11 cellular contexts compared by ENCODE assay signal in genomic region chr6:31945154-31945506, GRCh38. TPM values are rescaled to one million over a fixed set of nuclear protein-coding genes. Genes with fewer than 3 reads are reported as not detected.
DNase-seq lines count a peak whose midpoint lies in the region; ATAC-seq, FAIRE-seq and TF ChIP-seq lines count a peak whose summit lies in the region.
"Had no signal": no experiment of that assay in that cellular context is flagged by ENCODE, and none has a peak within 500 bp of the region (broad histone marks: within the 10 kb centered on the region; RNA-seq: fewer than 3 reads in every experiment).

No MANE protein-coding gene starts in this region.

- no peak for TF ChIP-seq EP300 in A549 (IDR thresholded peaks at IDR 0.05)
- TF ChIP-seq EP300 in gastroesophageal sphincter (IDR thresholded peaks at IDR 0.05) = no peak

- WGBS in A549 (ENCODE audit: missing lambda C conversion rate) = 73% methylated on average over 9 of the region's 9 CpGs
- 38 to 59% (median 57%) methylated on average over 9 of the region's 9 CpGs for WGBS in adrenal gland, 4 donors
- 22 to 48% methylated on average over 3 to 8 of the region's 9 CpGs for WGBS in gastroesophageal sphincter (ENCODE audit: low coverage in 1 of 2), 2 donors
- 67 to 74% (median 73%) methylated on average over 9 of the region's 9 CpGs for WGBS in psoas muscle, 3 donors

- DNase-seq in A549 (ENCODE audit: low read depth in 1 of 2, low spot score in 1 of 2) (no peak), adrenal gland (no peak), psoas muscle (no peak), dermis blood vessel endothelial cell (no peak), NCI-H2081 (lab: John Stamatoyannopoulos, UW) (no peak)
- DNase-seq in stimulated activated CD4-positive, alpha-beta T cell treated with anti-CD3 and anti-CD28 coated beads, Interleukin-4, amount 100 ng/mL, for 1 hour = no peak
- DNase-seq: activated naive CD8-positive, alpha-beta T cell treated with anti-CD3 and anti-CD28 coated beads, Interleukin-2, amount 10 ng/mL, durations not matched to agents 7 days and 5 days; stimulated activated naive CD4-positive, alpha-beta T cell had no signal

- ATAC-seq in A549 (no peak), gastroesophageal sphincter (no peak), psoas muscle (no peak), HG03342 (IDR thresholded peaks at IDR 0.05; ENCODE audit: unreplicated experiment) (no peak)

- intact Hi-C loops in adrenal gland (cut with DNase I) = no loop called here
- intact Hi-C loops in psoas muscle (cut with DNase I) = no loop called here

- POLR2A ChIA-PET in A549 (lab: Yijun Ruan, JAX) = interaction anchor here (1.0 to 1.6 kb wide), 2 partner anchors 43 to 47 kb away, joined by 5 to 14 read pairs; partner anchors contain the start of gene EHMT2

- H3K36me3 ChIP-seq in adrenal gland (replicated peaks in 1 of 2) (no peaks in the 10 kb centered on the region), gastroesophageal sphincter (no peaks in the 10 kb centered on the region), psoas muscle (ENCODE audit: insufficient read depth in 1 of 2, low read depth in 1 of 2) (no peaks in the 10 kb centered on the region)

- CTCF ChIA-PET in A549 (lab: Yijun Ruan, JAX) = no interaction called here

- H3K4me1 ChIP-seq in A549 (peaks cover 31% of the 10 kb centered on the region), adrenal gland (replicated peaks in 1 of 2) (peaks cover 12 to 15% of the 10 kb centered on the region in 2 donors), gastroesophageal sphincter (peaks cover 0 to 23% (median 10%) of the 10 kb centered on the region in 3 donors), psoas muscle (no peaks in the 10 kb centered on the region)

- TF ChIP-seq RAD21 in A549 (conservative IDR thresholded peaks at IDR 0.05 in 1 of 2, IDR thresholded peaks at IDR 0.05 in 1 of 2) = no peak

- H3K4me2 ChIP-seq in A549 = peak overlapping the region; percentile 70

- FAIRE-seq in A549 (lab: Jason Lieb, UNC) = no peak

- H3K4me3 ChIP-seq in A549 (no peak overlapping the region), adrenal gland (no peak overlapping the region), gastroesophageal sphincter (peak overlapping the region in 1 of 2 donors; percentile 32), psoas muscle (no peak overlapping the region)

- no peaks in the 10 kb centered on the region for H3K9me3 ChIP-seq in A549
- no peaks in the 10 kb centered on the region for H3K9me3 ChIP-seq in adrenal gland (replicated peaks in 1 of 3)
- no peaks in the 10 kb centered on the region for H3K9me3 ChIP-seq in gastroesophageal sphincter
- H3K9me3 ChIP-seq in psoas muscle = no peaks in the 10 kb centered on the region

- TF ChIP-seq CTCF in A549 (IDR thresholded peaks at IDR 0.05) (no peak), adrenal gland (IDR thresholded peaks at IDR 0.05) (no peak), gastroesophageal sphincter (IDR thresholded peaks at IDR 0.05) (no peak), psoas muscle (IDR thresholded peaks at IDR 0.05) (no peak)

- TF ChIP-seq POLR2A in A549 (IDR thresholded peaks at IDR 0.05; ENCODE audit: low read length) (no peak), adrenal gland (IDR thresholded peaks at IDR 0.05) (no peak), gastroesophageal sphincter (IDR thresholded peaks at IDR 0.05) (no peak)

- H3K27me3 ChIP-seq in adrenal gland (no peaks in the 10 kb centered on the region), gastroesophageal sphincter (no peaks in the 10 kb centered on the region), psoas muscle (ENCODE audit: insufficient read depth in 3 of 3, low read length in 2 of 3) (peaks cover 0 to 28% (median 0%) of the 10 kb centered on the region in 3 donors)

- peak overlapping the region; percentile 17 to 83; a peak in 4 of 6 replicates for H3K27ac ChIP-seq in A549
- H3K27ac ChIP-seq in adrenal gland = peak overlapping the region in 4 of 5 donors; percentile 58 to 94 (median 88)
- H3K27ac ChIP-seq in gastroesophageal sphincter = peak overlapping the region; percentile 50 to 86 (median 80)
- H3K27ac ChIP-seq in psoas muscle = peak overlapping the region; percentile 30

TF ChIP-seq in A549, 52 proteins besides CTCF, POLR2A, EP300 and RAD21 (continues in another document):
- TF ChIP-seq BHLHE40 (IDR thresholded peaks at IDR 0.05; ENCODE audit: low read depth, low read length) (no peak), NPAS2 (CRISPR knock-in tag; IDR thresholded peaks at IDR 0.05; ENCODE audit: borderline replicate concordance) (no peak), ZC3H11A (IDR thresholded peaks at IDR 0.05) (no peak), RFX5 (IDR thresholded peaks at IDR 0.05) (no peak), EHMT2 (IDR thresholded peaks at IDR 0.05; ENCODE audit: low read depth) (no peak)

RNA-seq across cellular contexts. Expression of gene CFB, which starts 0.8 kb away (rescaled TPM):
- polyA plus RNA-seq in A549 (2011; rRNA removed) (5.6 and 8.6 TPM in 2 replicates), A549 (2017; fragmentation: RNase III; extraction: RNeasy Plus Mini Kit Qiagen cat#74134 plus additional on column Dnase treatment) (2.7 to 4.9 TPM (median 4.4 TPM) in 3 replicates), adrenal gland (10 to 100 TPM; 10.2 to 76.4 (median 60.6) TPM), psoas muscle (1 to 10 TPM; 1.6 to 2.3 (median 1.8) TPM)
- polyA plus RNA-seq in A549 (2012; cell fraction: cytosol; rRNA removed) = 0.33 and 0.54 TPM in 2 replicates
- 2.3 and 3.0 TPM in 2 replicates for polyA plus RNA-seq in A549 (2012; cell fraction: nucleus; rRNA removed)
- 8.3 and 8.6 TPM in 2 replicates for polyA minus RNA-seq in A549 (2011; rRNA and poly(A)+ RNA removed)
- total RNA-seq in adrenal gland (100 to 1,000 TPM in 2 of 8 donors, 10 to 100 TPM in 6; 13.1 to 166 (median 28.2) TPM), gastroesophageal sphincter (10 to 100 TPM in 3 of 4 donors, 1 to 10 TPM in 1; 8.1 to 42.6 (median 23.1) TPM), psoas muscle (1 to 10 TPM; 2.5 to 5.8 (median 3.4) TPM), dermis blood vessel endothelial cell (1.6 and 2.0 TPM in 2 replicates)
- total RNA-seq: activated CD8-positive, alpha-beta memory T cell treated with anti-CD3 and anti-CD28 coated beads for 36 hours had no signal

RNA-seq across cellular contexts. Expression of gene NELFE, which starts 13.6 kb away (rescaled TPM):
- polyA plus RNA-seq in A549 (2011; rRNA removed) (54.1 and 64.2 TPM in 2 replicates), A549 (2017; fragmentation: RNase III; extraction: RNeasy Plus Mini Kit Qiagen cat#74134 plus additional on column Dnase treatment) (70.6 to 73.6 TPM (median 72.4 TPM) in 3 replicates), adrenal gland (100 to 1,000 TPM in 2 of 3 donors, 10 to 100 TPM in 1; 89.9 to 117 (median 106) TPM), psoas muscle (10 to 100 TPM; 44.3 to 86.9 (median 85.4) TPM)
- polyA plus RNA-seq in A549 (2012; cell fraction: cytosol; rRNA removed) = 62.4 and 70.9 TPM in 2 replicates
- 34.0 and 43.5 TPM in 2 replicates for polyA plus RNA-seq in A549 (2012; cell fraction: nucleus; rRNA removed)
- polyA minus RNA-seq in A549 (2011; rRNA and poly(A)+ RNA removed) = 37.4 and 43.2 TPM in 2 replicates
- total RNA-seq in adrenal gland (100 to 1,000 TPM in 3 of 8 donors, 10 to 100 TPM in 5; 64.4 to 107 (median 85.1) TPM), gastroesophageal sphincter (10 to 100 TPM; 64.1 to 89.7 (median 70.4) TPM), psoas muscle (10 to 100 TPM; 47.2 to 52.3 (median 48.7) TPM), dermis blood vessel endothelial cell (111 and 114 TPM in 2 replicates)

RNA-seq across cellular contexts. Expression of gene SKIC2, which starts 13.8 kb away (rescaled TPM):
- 20.8 and 23.4 TPM in 2 replicates for polyA plus RNA-seq in A549 (2011; rRNA removed)
- polyA plus RNA-seq in A549 (2012; cell fraction: cytosol; rRNA removed) = 30.5 and 34.2 TPM in 2 replicates
- 161 and 164 TPM in 2 replicates for polyA plus RNA-seq in A549 (2012; cell fraction: nucleus; rRNA removed)
- 33.2 to 40.5 TPM (median 37.5 TPM) in 3 replicates for polyA plus RNA-seq in A549 (2017; fragmentation: RNase III; extraction: RNeasy Plus Mini Kit Qiagen cat#74134 plus additional on column Dnase treatment)
- polyA minus RNA-seq in A549 (2011; rRNA and poly(A)+ RNA removed) = 76.6 and 84.8 TPM in 2 replicates
- 100 to 1,000 TPM in 4 of 8 donors, 10 to 100 TPM in 4; 43.2 to 231 (median 90.7) TPM for total RNA-seq in adrenal gland
- polyA plus RNA-seq in adrenal gland = 100 to 1,000 TPM in 2 of 3 donors, 10 to 100 TPM in 1; 38.8 to 330 (median 243) TPM
- 10 to 100 TPM; 18.8 to 52.5 (median 25.8) TPM for total RNA-seq in gastroesophageal sphincter
- total RNA-seq in psoas muscle = 10 to 100 TPM; 27.9 to 31.0 (median 29.2) TPM
- polyA plus RNA-seq in psoas muscle = 10 to 100 TPM; 26.9 to 36.6 (median 31.8) TPM
- 37.3 and 48.2 TPM in 2 replicates for total RNA-seq in dermis blood vessel endothelial cell

RNA-seq across cellular contexts. Expression of gene C2, which starts 17.6 kb away (rescaled TPM):
- polyA plus RNA-seq in A549 (2011; rRNA removed) (0.83 and 0.87 TPM in 2 replicates), A549 (2017; fragmentation: RNase III; extraction: RNeasy Plus Mini Kit Qiagen cat#74134 plus additional on column Dnase treatment) (0.22 to 0.41 TPM (median 0.36 TPM) in 3 replicates), adrenal gland (10 to 100 TPM; 13.3 to 25.0 (median 19.0) TPM), psoas muscle (1 to 10 TPM in 1 of 3 donors, under 1 TPM in 2; 0.77 to 1.2 (median 0.99) TPM)
- polyA plus RNA-seq in A549 (2012; cell fraction: cytosol; rRNA removed) = 0.10 and 0.13 TPM in 2 replicates
- 0.13 and 0.31 TPM in 2 replicates for polyA plus RNA-seq in A549 (2012; cell fraction: nucleus; rRNA removed)
- polyA minus RNA-seq in A549 (2011; rRNA and poly(A)+ RNA removed) = 0.99 and 1.8 TPM in 2 replicates
- total RNA-seq in adrenal gland (100 to 1,000 TPM in 1 of 8 donors, 10 to 100 TPM in 7; 17.3 to 107 (median 46.2) TPM), gastroesophageal sphincter (10 to 100 TPM in 3 of 4 donors, 1 to 10 TPM in 1; 3.3 to 33.4 (median 14.4) TPM), psoas muscle (1 to 10 TPM; 1.5 to 5.5 (median 3.5) TPM), dermis blood vessel endothelial cell (not detected in 2 replicates)

RNA-seq across cellular contexts. Expression of gene DXO, which starts 26.8 kb away (rescaled TPM):
- 12.7 and 16.0 TPM in 2 replicates for polyA plus RNA-seq in A549 (2011; rRNA removed)
- polyA plus RNA-seq in A549 (2012; cell fraction: cytosol; rRNA removed) = 17.6 and 19.7 TPM in 2 replicates
- polyA plus RNA-seq in A549 (2012; cell fraction: nucleus; rRNA removed) = 53.1 and 54.8 TPM in 2 replicates
- 11.6 to 15.6 TPM (median 14.6 TPM) in 3 replicates for polyA plus RNA-seq in A549 (2017; fragmentation: RNase III; extraction: RNeasy Plus Mini Kit Qiagen cat#74134 plus additional on column Dnase treatment)
- polyA minus RNA-seq in A549 (2011; rRNA and poly(A)+ RNA removed) = 23.9 and 27.7 TPM in 2 replicates
- total RNA-seq in adrenal gland = 10 to 100 TPM; 19.9 to 57.1 (median 45.0) TPM
- 100 to 1,000 TPM in 1 of 3 donors, 10 to 100 TPM in 2; 38.7 to 102 (median 83.7) TPM for polyA plus RNA-seq in adrenal gland
- total RNA-seq in gastroesophageal sphincter = 10 to 100 TPM; 12.3 to 17.4 (median 14.6) TPM
- 10 to 100 TPM in 2 of 4 donors, 1 to 10 TPM in 2; 7.4 to 12.9 (median 9.9) TPM for total RNA-seq in psoas muscle
- polyA plus RNA-seq in psoas muscle = 10 to 100 TPM in 1 of 3 donors, 1 to 10 TPM in 2; 8.0 to 20.6 (median 9.2) TPM
- total RNA-seq in dermis blood vessel endothelial cell = 12.8 and 14.6 TPM in 2 replicates

Comparison
In these comparisons a context has a peak if more than half of its experiments do, and no peak if none do; other contexts are left out.
1. H3K27ac ChIP-seq: peak in every context shown above with its lines; median percentile 88 in adrenal gland; 80 in gastroesophageal sphincter; 50 in A549; 30 in psoas muscle.